Comparison of ENCODE assay signal across 20 cellular contexts in the genomic region with DNA sequence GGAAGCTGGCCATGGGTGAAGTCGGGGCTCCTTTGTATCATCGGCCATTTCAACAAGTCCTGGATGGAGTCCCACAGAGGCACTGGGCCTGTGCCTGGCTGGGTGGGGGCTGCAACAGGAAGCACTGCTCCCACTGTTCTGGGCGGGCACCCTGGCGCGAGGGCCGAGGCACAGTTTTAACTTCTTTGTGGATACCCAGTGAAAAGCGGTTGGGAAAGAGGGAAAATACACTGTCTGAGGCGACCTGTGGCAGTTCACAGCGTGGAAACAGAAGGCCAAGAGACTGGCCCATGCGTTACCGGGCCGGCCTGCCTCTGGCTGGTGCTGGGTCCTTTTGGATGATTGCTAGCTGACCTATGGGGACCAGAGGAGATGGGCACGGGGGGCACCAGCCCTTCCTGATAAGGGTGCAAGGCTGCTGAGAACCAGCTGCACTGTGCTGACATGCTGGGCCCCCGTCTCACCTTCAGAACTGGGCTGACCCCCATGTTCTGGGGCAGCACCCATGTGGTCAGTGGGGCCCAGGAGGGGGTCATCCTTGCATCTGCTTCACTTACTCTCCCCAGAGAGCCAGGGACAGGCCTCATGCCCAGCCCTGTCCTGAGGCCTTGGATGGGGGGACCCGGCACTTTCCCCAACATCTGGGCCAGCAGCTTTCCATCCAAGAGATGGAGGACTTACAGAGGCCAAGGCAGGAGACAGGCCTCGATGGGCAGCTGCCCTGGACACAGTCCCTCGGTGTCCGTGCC. TPM values are rescaled to one million over a fixed set of nuclear protein-coding genes. Genes with fewer than 3 reads are reported as not detected.
DNase-seq lines count a peak whose midpoint lies in the region; ATAC-seq and TF ChIP-seq lines count a peak whose summit lies in the region.
"Had no signal": no experiment of that assay in that cellular context is flagged by ENCODE, and none has a peak within 500 bp of the region (broad histone marks: within the 10 kb centered on the region; RNA-seq: fewer than 3 reads in every experiment).

No MANE protein-coding gene starts in this region.

- H3K9me3 Mint-ChIP-seq in activated CD8-positive, alpha-beta memory T cell treated with anti-CD3 and anti-CD28 coated beads, Interleukin-2, amount 10 ng/mL, durations not matched to agents 7 days and 5 days (ENCODE audit: low read depth), result no peaks in the 10 kb centered on the region
- H3K9me3 Mint-ChIP-seq in stimulated activated naive B cell treated with anti-CD40 and anti-IgM and Interleukin-4, amounts not matched to agents 10 μg/mL and 1 μg/mL and 100 μg/mL, for 72 hours, result no peaks in the 10 kb centered on the region
- H3K9me3 Mint-ChIP-seq: endodermal cell had no signal

- H3K27me3 Mint-ChIP-seq in activated CD8-positive, alpha-beta memory T cell treated with anti-CD3 and anti-CD28 coated beads, Interleukin-2, amount 10 ng/mL, durations not matched to agents 7 days and 5 days, result peaks cover 36% of the 10 kb centered on the region
- peaks cover 43 to 52% of the 10 kb centered on the region in 2 donors for H3K27me3 Mint-ChIP-seq in stimulated activated naive B cell treated with anti-CD40 and anti-IgM and Interleukin-4, amounts not matched to agents 10 μg/mL and 1 μg/mL and 100 μg/mL, for 72 hours

- peaks cover 27% of the 10 kb centered on the region for H3F3A ChIP-seq in PC-9 (ENCODE audit: insufficient read depth, low read depth)

- peak; percentile 4 for ATAC-seq in activated CD8-positive, alpha-beta memory T cell treated with anti-CD3 and anti-CD28 coated beads, Interleukin-2, amount 10 ng/mL, durations not matched to agents 7 days and 5 days
- ATAC-seq in stimulated activated naive B cell treated with anti-CD40 and anti-IgM and Interleukin-4, amounts not matched to agents 10 μg/mL and 1 μg/mL and 100 μg/mL, for 72 hours (replicated peaks), result no peak
- ATAC-seq in HG02938 (IDR thresholded peaks at IDR 0.05; ENCODE audit: unreplicated experiment), result no peak

- H3K4me1 ChIP-seq in PC-9 (replicated peaks; ENCODE audit: insufficient read depth) (peaks cover 70% of the 10 kb centered on the region), esophagus squamous epithelium (peaks cover 51 to 84% (median 51%) of the 10 kb centered on the region in 3 donors), thyroid gland (peaks cover 33 to 49% of the 10 kb centered on the region in 2 donors)

- 56 to 61% methylated on average over 5 to 12 of the region's 18 CpGs for WGBS in esophagus squamous epithelium, 2 donors
- 84 to 94% methylated on average over 12 to 18 of the region's 18 CpGs for WGBS in thyroid gland, 2 donors

- no peak overlapping the region for H3K4me3 ChIP-seq in PC-9
- H3K4me3 ChIP-seq in esophagus squamous epithelium, result peak overlapping the region in 3 of 4 donors; percentile 24 to 71 (median 69)
- no peak overlapping the region for H3K4me3 ChIP-seq in thyroid gland (replicated peaks in 1 of 3)
- H3K4me3 ChIP-seq: K562, ovary, SJSA1, smooth muscle cell had no signal

- H3K27ac Mint-ChIP-seq in activated CD8-positive, alpha-beta memory T cell treated with anti-CD3 and anti-CD28 coated beads, Interleukin-2, amount 10 ng/mL, durations not matched to agents 7 days and 5 days, result peak overlapping the region; percentile 73
- H3K27ac Mint-ChIP-seq in stimulated activated naive B cell treated with anti-CD40 and anti-IgM and Interleukin-4, amounts not matched to agents 10 μg/mL and 1 μg/mL and 100 μg/mL, for 72 hours, result peak overlapping the region; percentile 56
- H3K27ac Mint-ChIP-seq: endodermal cell had no signal

- H3K4me3 Mint-ChIP-seq in activated CD8-positive, alpha-beta memory T cell treated with anti-CD3 and anti-CD28 coated beads, Interleukin-2, amount 10 ng/mL, durations not matched to agents 7 days and 5 days, result no peak overlapping the region
- no peak overlapping the region for H3K4me3 Mint-ChIP-seq in stimulated activated naive B cell treated with anti-CD40 and anti-IgM and Interleukin-4, amounts not matched to agents 10 μg/mL and 1 μg/mL and 100 μg/mL, for 72 hours
- H3K4me3 Mint-ChIP-seq: endodermal cell had no signal

- H3K79me2 ChIP-seq in PC-9 (ENCODE audit: low read depth), result peaks cover 54% of the 10 kb centered on the region

- intact Hi-C loops in PC-9 (cut with micrococcal nuclease; ENCODE audit: unreplicated experiment), result no loop called here
- intact Hi-C loops in esophagus squamous epithelium (cut with DNase I), result no loop called here
- intact Hi-C loops in thyroid gland (cut with DNase I), result no loop called here

- H3K4me1 Mint-ChIP-seq in activated CD8-positive, alpha-beta memory T cell treated with anti-CD3 and anti-CD28 coated beads, Interleukin-2, amount 10 ng/mL, durations not matched to agents 7 days and 5 days, result peaks cover 19% of the 10 kb centered on the region
- H3K4me1 Mint-ChIP-seq in stimulated activated naive B cell treated with anti-CD40 and anti-IgM and Interleukin-4, amounts not matched to agents 10 μg/mL and 1 μg/mL and 100 μg/mL, for 72 hours, result peaks cover 21 to 36% of the 10 kb centered on the region in 2 donors

- peak overlapping the region; percentile 98 for H3K4me2 ChIP-seq in PC-9
- H3K4me2 ChIP-seq: smooth muscle cell had no signal

- no peaks in the 10 kb centered on the region for H3K9me2 ChIP-seq in PC-9 (ENCODE audit: insufficient read depth)

- H3K27me3 ChIP-seq in PC-9 (ENCODE audit: insufficient read depth, low read depth) (no peaks in the 10 kb centered on the region), esophagus squamous epithelium (peaks cover 0 to 44% (median 8%) of the 10 kb centered on the region in 4 donors), thyroid gland (no peaks in the 10 kb centered on the region)

- DNase-seq in activated CD8-positive, alpha-beta memory T cell treated with anti-CD3 and anti-CD28 coated beads, Interleukin-2, amount 10 ng/mL, durations not matched to agents 7 days and 5 days, result no peak
- DNase-seq in activated CD8-positive, alpha-beta memory T cell treated with anti-CD3 and anti-CD28 coated beads, Interleukin-2, amount 50 U/mL, for 4 hours, result no peak
- DNase-seq in PC-9, result no peak
- DNase-seq in esophagus squamous epithelium (lab: John Stamatoyannopoulos, UW), result no peak
- no peak for DNase-seq in stimulated activated naive B cell treated with anti-CD40 and anti-IgM and Interleukin-4, amounts not matched to agents 10 μg/mL and 1 μg/mL and 100 μg/mL, for 72 hours
- no peak for DNase-seq in thyroid gland
- no peak for DNase-seq in glomerular visceral epithelial cell (ENCODE audit: extremely low spot score)
- DNase-seq: ACHN, Caco-2, caudate nucleus, endodermal cell, GDM1, midbrain, NCI-H1436, NCI-H446, ovary had no signal

- peak overlapping the region; percentile 89 for H3K27ac ChIP-seq in PC-9
- H3K27ac ChIP-seq in esophagus squamous epithelium, result peak overlapping the region; percentile 78 to 91 (median 88)
- H3K27ac ChIP-seq in thyroid gland, result no peak overlapping the region
- H3K27ac ChIP-seq: ovary, SJSA1 had no signal

- TF ChIP-seq POLR2A in esophagus squamous epithelium (IDR thresholded peaks at IDR 0.05), result no peak
- no peak for TF ChIP-seq POLR2A in thyroid gland (IDR thresholded peaks at IDR 0.05)

- POLR2A ChIA-PET in PC-9 (lab: Charles Lee; ENCODE audit: unreplicated experiment), result no interaction called here

- no TSS peak for BruUV-seq in PC-9 (replicated peaks; lab: Mats Ljungman, UMichigan)

- H4K20me1 ChIP-seq in PC-9 (ENCODE audit: insufficient read depth), result peaks cover 9% of the 10 kb centered on the region; the same call in 1 of the 2 replicates

- CTCF ChIA-PET in activated CD8-positive, alpha-beta memory T cell treated with anti-CD3 and anti-CD28 coated beads, Interleukin-2, amount 10 ng/mL, durations not matched to agents 7 days and 5 days (lab: Charles Lee), result interaction anchor here (0.8 to 6.8 kb wide), 8 partner anchors 11 to 97 kb away, joined by 3 to 67 read pairs (median 8); a partner anchor contains a TSS
- CTCF ChIA-PET in PC-9 (lab: Charles Lee), result interaction anchor here (0.6 to 1.3 kb wide), 2 partner anchors 69 to 138 kb away, joined by 3 read pairs; a partner anchor contains a TSS

- no peak overlapping the region for H2AFZ ChIP-seq in PC-9

- H3K36me3 Mint-ChIP-seq in activated CD8-positive, alpha-beta memory T cell treated with anti-CD3 and anti-CD28 coated beads, Interleukin-2, amount 10 ng/mL, durations not matched to agents 7 days and 5 days, result peaks cover 1% of the 10 kb centered on the region
- peaks cover 0 to 2% of the 10 kb centered on the region in 2 donors for H3K36me3 Mint-ChIP-seq in stimulated activated naive B cell treated with anti-CD40 and anti-IgM and Interleukin-4, amounts not matched to agents 10 μg/mL and 1 μg/mL and 100 μg/mL, for 72 hours

- H3K9me3 ChIP-seq in PC-9 (ENCODE audit: insufficient read depth, low read depth) (no peaks in the 10 kb centered on the region), esophagus squamous epithelium (no peaks in the 10 kb centered on the region), thyroid gland (no peaks in the 10 kb centered on the region)
- H3K9me3 ChIP-seq: Caco-2, ovary had no signal

- no peak for TF ChIP-seq CTCF in PC-9 (conservative IDR thresholded peaks at IDR 0.05)
- no peak for TF ChIP-seq CTCF in esophagus squamous epithelium (IDR thresholded peaks at IDR 0.05)
- TF ChIP-seq CTCF in thyroid gland (IDR thresholded peaks at IDR 0.05), result no peak

- H3K36me3 ChIP-seq in PC-9 (ENCODE audit: low read depth), result peaks cover 18% of the 10 kb centered on the region
- peaks cover 0 to 24% (median 20%) of the 10 kb centered on the region in 3 donors for H3K36me3 ChIP-seq in esophagus squamous epithelium
- H3K36me3 ChIP-seq in thyroid gland, result peaks cover 0 to 10% of the 10 kb centered on the region in 2 donors
- H3K36me3 ChIP-seq: ovary, SJSA1 had no signal

RNA-seq across cellular contexts. Expression of a gene that starts 4.2 kb away (rescaled TPM):
- not detected for total RNA-seq in activated CD8-positive, alpha-beta memory T cell treated with anti-CD3 and anti-CD28 coated beads, Interleukin-2, amount 10 ng/mL, durations not matched to agents 7 days and 5 days
- 10.2 and 10.5 TPM in 2 replicates for total RNA-seq in PC-9 (2021)
- total RNA-seq in esophagus squamous epithelium, result 10 to 100 TPM; 26.5 to 90.9 (median 55.3) TPM
- 1 to 10 TPM; 1.1 to 6.6 (median 5.2) TPM for total RNA-seq in thyroid gland
- total RNA-seq: SJSA1 had no signal

RNA-seq across cellular contexts. Expression of a gene that starts 10.3 kb away (rescaled TPM):
- 10 to 100 TPM; 25.0 to 25.8 TPM for total RNA-seq in activated CD8-positive, alpha-beta memory T cell treated with anti-CD3 and anti-CD28 coated beads, Interleukin-2, amount 10 ng/mL, durations not matched to agents 7 days and 5 days
- 20.8 and 28.0 TPM in 2 replicates for total RNA-seq in PC-9 (2021)
- total RNA-seq in esophagus squamous epithelium, result 10 to 100 TPM; 16.4 to 38.5 (median 23.3) TPM
- total RNA-seq in thyroid gland, result 10 to 100 TPM; 21.8 to 43.2 (median 25.3) TPM

RNA-seq across cellular contexts. Expression of a gene that starts 42.7 kb away (rescaled TPM):
- total RNA-seq in activated CD8-positive, alpha-beta memory T cell treated with anti-CD3 and anti-CD28 coated beads, Interleukin-2, amount 10 ng/mL, durations not matched to agents 7 days and 5 days, result 1 to 10 TPM; 1.7 to 2.4 TPM
- total RNA-seq in PC-9 (2021) (not detected in 2 replicates), esophagus squamous epithelium (under 1 TPM in 1 of 4 donors, not detected in 3; 0.38 TPM), thyroid gland (under 1 TPM in 1 of 4 donors, not detected in 3; 0.45 TPM)
- total RNA-seq: Caco-2, K562 had no signal

Comparison
In these comparisons a context has a peak if more than half of its experiments do, and no peak if none do; other contexts are left out.
1. H3K27ac ChIP-seq: peak in PC-9 (single experiment) and esophagus squamous epithelium (4 of 4); none in thyroid gland (0 of 3).
2. H3K4me3 ChIP-seq: peak in esophagus squamous epithelium (3 of 4); none in PC-9 (single experiment) and thyroid gland (0 of 3).